In genomic region chr3:133944641-133945441, GRCh38 we compare ENCODE assay signal across 8 cellular contexts. TPM values are rescaled to one million over a fixed set of nuclear protein-coding genes. Genes with fewer than 3 reads are reported as not detected.
DNase-seq lines count a peak whose midpoint lies in the region; ATAC-seq and TF ChIP-seq lines count a peak whose summit lies in the region.

No MANE protein-coding gene starts in this region.

- H3K27me3 ChIP-seq in GM23248 (replicated peaks; ENCODE audit: insufficient read depth) = no peaks in the 10 kb centered on the region
- no peaks in the 10 kb centered on the region for H3K27me3 ChIP-seq in sigmoid colon

- no peak overlapping the region for H3K9ac ChIP-seq in GM23248

- intact Hi-C loops in sigmoid colon (cut with DNase I) = no loop called here

- in situ Hi-C loops in GM23248 (cut with MboI) = loop anchor here (25.0 kb wide), 1 partner anchor 542 kb away; the partner anchor contains the start of genes ANAPC13 and CEP63

- H3K79me2 ChIP-seq in GM23248 (ENCODE audit: insufficient read depth) = no peaks in the 10 kb centered on the region

- peaks cover 27% of the 10 kb centered on the region for H3F3A ChIP-seq in GM23248 (ENCODE audit: insufficient read depth)

- no peak for TF ChIP-seq POLR2A in sigmoid colon (IDR thresholded peaks at IDR 0.05)

- TF ChIP-seq CTCF in fibroblast of villous mesenchyme (IDR thresholded peaks at IDR 0.05; ENCODE audit: insufficient read depth, low read depth, low read length) (no peak), sigmoid colon (IDR thresholded peaks at IDR 0.05) (no peak)

- H3K4me1 ChIP-seq in GM23248 (ENCODE audit: insufficient read depth) = peaks cover 31% of the 10 kb centered on the region
- H3K4me1 ChIP-seq in sigmoid colon = peaks cover 0 to 23% (median 5%) of the 10 kb centered on the region in 4 donors

- H2AFZ ChIP-seq in GM23248 = no peak overlapping the region

- no peak overlapping the region for H3K27ac ChIP-seq in GM23248
- H3K27ac ChIP-seq in sigmoid colon = peak overlapping the region; percentile 16 to 67 (median 51)

- no peak overlapping the region for H3K4me3 ChIP-seq in GM23248
- no peak overlapping the region for H3K4me3 ChIP-seq in fibroblast of villous mesenchyme (ENCODE audit: low read depth, low read length)
- no peak overlapping the region for H3K4me3 ChIP-seq in sigmoid colon

- ATAC-seq in SK-N-SH treated with all-trans-retinoic acid at 6 μM for 48 hours (peak; percentile 82), HG03442 (IDR thresholded peaks at IDR 0.05; ENCODE audit: unreplicated experiment) (no peak), HG03354 (IDR thresholded peaks at IDR 0.05; ENCODE audit: poor library complexity, severe bottlenecking, unreplicated experiment) (no peak)

- peak overlapping the region; percentile 76 for H3K4me2 ChIP-seq in GM23248 (ENCODE audit: unreplicated experiment)

- no peaks in the 10 kb centered on the region for H4K20me1 ChIP-seq in GM23248 (ENCODE audit: insufficient read depth)

- WGBS in GM23248 (ENCODE audit: low coverage in 1 of 2, low lambda C conversion rate in 2 of 2, missing lambda C conversion rate in 2 of 2), 2 experiments = 91 to 93% methylated on average over 13 of the region's 13 CpGs
- WGBS in sigmoid colon, 2 donors = 67 to 88% methylated on average over 13 of the region's 13 CpGs

- H3K36me3 ChIP-seq in GM23248 (ENCODE audit: low read depth) (no peaks in the 10 kb centered on the region), sigmoid colon (no peaks in the 10 kb centered on the region)

- no peaks in the 10 kb centered on the region for H3K9me2 ChIP-seq in GM23248 (ENCODE audit: insufficient read depth)

- TF ChIP-seq EP300 in sigmoid colon (IDR thresholded peaks at IDR 0.05) = peak in 1 of 4 donors; percentile 74

- H3K9me3 ChIP-seq in GM23248 (ENCODE audit: low read depth) (no peaks in the 10 kb centered on the region), sigmoid colon (no peaks in the 10 kb centered on the region)

- DNase-seq in GM23248 = peak; percentile 37
- peak; percentile 51 for DNase-seq in fibroblast of villous mesenchyme (ENCODE audit: low read depth)
- peak; percentile 64 for DNase-seq in sigmoid colon
- no peak for DNase-seq in SHP77 (lab: John Stamatoyannopoulos, UW)
- DNase-seq in NCI-H82 treated with DMSO at 0.1 percent for 48 hours (lab: John Stamatoyannopoulos, UW; ENCODE audit: unreplicated experiment) = no peak

TF ChIP-seq in SK-N-SH treated with all-trans-retinoic acid at 6 μM for 48 hours, 23 proteins besides CTCF, POLR2A, EP300 and RAD21:
- TF ChIP-seq RARB (CRISPR knock-in tag; IDR thresholded peaks at IDR 0.05) (0 out of 2 replicates have a peak, but pooled peaks have one; percentile 9), ISL1 (CRISPR knock-in tag; IDR thresholded peaks at IDR 0.05) (0 out of 2 replicates have a peak, but pooled peaks have one; percentile 15), ZNF70 (CRISPR knock-in tag; IDR thresholded peaks at IDR 0.05) (no peak), CSDC2 (CRISPR knock-in tag; IDR thresholded peaks at IDR 0.05) (0 out of 2 replicates have a peak, but pooled peaks have one; percentile 52)
TF ChIP-seq in SK-N-SH treated with all-trans-retinoic acid at 6 μM for 48 hours: peak in this region for 3.

RNA-seq across cellular contexts. Expression of gene RAB6B, which starts 49.2 kb away (rescaled TPM):
- total RNA-seq in GM23248 (2014; rRNA removed; shearing (Covaris generic)) = 0.38 and 0.76 TPM in 2 replicates
- polyA plus RNA-seq in GM23248 (2016; fragmentation: Nextera tagmentation; extraction: Ambion mirVana) (0.59 and 0.67 TPM in 2 replicates), sigmoid colon (10 to 100 TPM in 1 of 3 donors, 1 to 10 TPM in 1, under 1 TPM in 1; 0.60 to 19.7 (median 5.1) TPM)
- total RNA-seq in fibroblast of villous mesenchyme (0.32 and 0.86 TPM in 2 replicates), sigmoid colon (1 to 10 TPM; 4.3 to 8.0 (median 5.5) TPM)

Comparison
In these comparisons a context has a peak if more than half of its experiments do, and no peak if none do; other contexts are left out.
1. DNase-seq: peak in GM23248 (single experiment), fibroblast of villous mesenchyme (single experiment) and sigmoid colon (single experiment); none in SHP77 (0 of 2) and NCI-H82 treated with DMSO at 0.1 percent for 48 hours (single experiment).